ENCODE assay signal across 13 cellular contexts in genomic region chr13:72931311-72931710, GRCh38.
A peak's percentile ranks its signal among the peaks of the same experiment; 100 is the strongest.
DNase-seq lines count a peak whose midpoint lies in the region; ATAC-seq and TF ChIP-seq lines count a peak whose summit lies in the region.
"Had no signal": no experiment of that assay in that cellular context is flagged by ENCODE, and none has a peak within 500 bp of the region (broad histone marks: within the 10 kb centered on the region; RNA-seq: fewer than 3 reads in every experiment).

No MANE protein-coding gene starts in this region.

- H3K4ac ChIP-seq in mesendoderm (ENCODE audit: low read depth, low read length), result no peak overlapping the region

- no TSS peak for BruUV-seq in PC-9 (replicated peaks; lab: Mats Ljungman, UMichigan)

- H4K20me1 ChIP-seq in GM23248 (ENCODE audit: insufficient read depth), result no peaks in the 10 kb centered on the region
- H4K20me1 ChIP-seq in PC-9 (ENCODE audit: insufficient read depth), result no peaks in the 10 kb centered on the region
- H4K20me1 ChIP-seq: BLaER1 treated with 17β-estradiol and CSF1 and Interleukin-3, amounts not matched to agents 10 nM and 100 nM had no signal

- H3K79me1 ChIP-seq in mesendoderm (ENCODE audit: low read length), result no peaks in the 10 kb centered on the region

- H3K4me2 ChIP-seq in GM23248 (ENCODE audit: unreplicated experiment) (no peak overlapping the region), PC-9 (peak overlapping the region; percentile 28; the same call in 1 of the 2 replicates), mesendoderm (ENCODE audit: low read length) (no peak overlapping the region)
- H3K4me2 ChIP-seq: BLaER1 treated with 17β-estradiol and CSF1 and Interleukin-3, amounts not matched to agents 10 nM and 100 nM had no signal

- H3K23ac ChIP-seq in mesendoderm (ENCODE audit: low read length), result no peak overlapping the region

- no peak overlapping the region for H3K27ac ChIP-seq in GM23248
- H3K27ac ChIP-seq in PC-9, result no peak overlapping the region
- H3K27ac ChIP-seq in thoracic aorta, result peak overlapping the region in 1 of 2 donors; percentile 53
- H3K27ac ChIP-seq in mesendoderm (ENCODE audit: low read depth, low read length), result no peak overlapping the region
- H3K27ac ChIP-seq: BLaER1 treated with 17β-estradiol and CSF1 and Interleukin-3, amounts not matched to agents 10 nM and 100 nM had no signal

- H2BK15ac ChIP-seq in mesendoderm (replicated peaks; ENCODE audit: low read depth), result no peak overlapping the region

- no peak overlapping the region for H2AK5ac ChIP-seq in mesendoderm (ENCODE audit: low read length)

- no peak overlapping the region for H4K5ac ChIP-seq in mesendoderm (ENCODE audit: low read length)

- H3K4me1 ChIP-seq in GM23248 (ENCODE audit: insufficient read depth) (no peaks in the 10 kb centered on the region), PC-9 (replicated peaks; ENCODE audit: insufficient read depth) (peaks cover 10% of the 10 kb centered on the region; the same call in 1 of the 2 replicates), thoracic aorta (ENCODE audit: control insufficient read depth in 1 of 2, low read depth in 2 of 2) (peaks cover 0 to 5% of the 10 kb centered on the region in 2 donors), mesendoderm (ENCODE audit: control insufficient read depth, low read depth, low read length) (no peaks in the 10 kb centered on the region)
- H3K4me1 ChIP-seq: BLaER1 treated with 17β-estradiol and CSF1 and Interleukin-3, amounts not matched to agents 10 nM and 100 nM had no signal

- CTCF ChIA-PET in PC-9 (lab: Charles Lee), result interaction anchor here (0.5 kb wide), 1 partner anchor 50 kb away, joined by 4 read pairs; no protein-coding TSS in a partner anchor

- H2BK120ac ChIP-seq in mesendoderm (ENCODE audit: low read depth, low read length), result no peak overlapping the region

- intact Hi-C loops in PC-9 (cut with micrococcal nuclease; ENCODE audit: unreplicated experiment), result no loop called here

- H3K56ac ChIP-seq in mesendoderm (ENCODE audit: low read length), result no peak overlapping the region

- no peak overlapping the region for H2BK5ac ChIP-seq in mesendoderm (ENCODE audit: low read length)

- H3K4me3 ChIP-seq in GM23248 (no peak overlapping the region), PC-9 (no peak overlapping the region), thoracic aorta (peak overlapping the region; percentile 28), mesendoderm (ENCODE audit: low read length) (no peak overlapping the region)
- H3K4me3 ChIP-seq: BLaER1 treated with 17β-estradiol and CSF1 and Interleukin-3, amounts not matched to agents 10 nM and 100 nM had no signal

- H3K9me2 ChIP-seq in GM23248 (ENCODE audit: insufficient read depth) (no peaks in the 10 kb centered on the region), PC-9 (ENCODE audit: insufficient read depth) (no peaks in the 10 kb centered on the region)

- POLR2A ChIA-PET in PC-9 (lab: Charles Lee; ENCODE audit: unreplicated experiment), result interaction anchor here (0.8 kb wide), 1 partner anchor 10 kb away, joined by 4 read pairs; no protein-coding TSS in a partner anchor

- H3K9ac ChIP-seq in GM23248 (no peak overlapping the region), mesendoderm (ENCODE audit: low read length) (no peak overlapping the region)
- H3K9ac ChIP-seq: BLaER1 treated with 17β-estradiol and CSF1 and Interleukin-3, amounts not matched to agents 10 nM and 100 nM had no signal

- H4K8ac ChIP-seq in mesendoderm (ENCODE audit: low read depth, low read length), result no peak overlapping the region

- peak; percentile 37 for ATAC-seq in esophagus mucosa
- ATAC-seq in thoracic aorta (ENCODE audit: insufficient number of reproducible peaks, low FRiP score, low read depth), result no peak

- H3K27me3 ChIP-seq in GM23248 (replicated peaks; ENCODE audit: insufficient read depth), result no peaks in the 10 kb centered on the region
- no peaks in the 10 kb centered on the region for H3K27me3 ChIP-seq in PC-9 (ENCODE audit: insufficient read depth, low read depth)
- H3K27me3 ChIP-seq in thoracic aorta (replicated peaks; ENCODE audit: insufficient read depth), result no peaks in the 10 kb centered on the region
- H3K27me3 ChIP-seq in mesendoderm (ENCODE audit: insufficient read depth, low read length, poor library complexity), result no peaks in the 10 kb centered on the region
- H3K27me3 ChIP-seq: BLaER1 treated with 17β-estradiol and CSF1 and Interleukin-3, amounts not matched to agents 10 nM and 100 nM had no signal

- H3F3A ChIP-seq in GM23248 (ENCODE audit: insufficient read depth), result no peaks in the 10 kb centered on the region
- H3F3A ChIP-seq in PC-9 (ENCODE audit: insufficient read depth, low read depth), result no peaks in the 10 kb centered on the region

- no peak overlapping the region for H3K18ac ChIP-seq in mesendoderm (ENCODE audit: low read length)

- DNase-seq in GM23248 (no peak), PC-9 (no peak), thoracic aorta (ENCODE audit: low spot score) (no peak), NAMALWA (ENCODE audit: low spot score) (no peak), mesendoderm (no peak)
- DNase-seq in central memory CD4-positive, alpha-beta T cell, result no peak
- DNase-seq in activated CD4-positive, alpha-beta T cell treated with anti-CD3 and anti-CD28 coated beads for 48 hours, result no peak
- DNase-seq: ACHN; CD4-positive, CD25-positive, alpha-beta regulatory T cell; DMS53; H7 had no signal

- no peaks in the 10 kb centered on the region for H3K9me3 ChIP-seq in GM23248 (ENCODE audit: low read depth)
- no peaks in the 10 kb centered on the region for H3K9me3 ChIP-seq in PC-9 (ENCODE audit: insufficient read depth, low read depth)
- no peaks in the 10 kb centered on the region for H3K9me3 ChIP-seq in thoracic aorta

- TF ChIP-seq CTCF in PC-9 (conservative IDR thresholded peaks at IDR 0.05) (no peak), thoracic aorta (IDR thresholded peaks at IDR 0.05) (no peak)

- H3K36me3 ChIP-seq in GM23248 (ENCODE audit: low read depth) (0 out of 2 replicates have a peak, but pooled peaks cover 2% of the 10 kb centered on the region), PC-9 (ENCODE audit: low read depth) (0 out of 2 replicates have a peak, but pooled peaks cover 5% of the 10 kb centered on the region), thoracic aorta (peaks cover 3% of the 10 kb centered on the region), mesendoderm (ENCODE audit: control insufficient read depth, insufficient read depth, low read length) (no peaks in the 10 kb centered on the region)

- H3K79me2 ChIP-seq in GM23248 (ENCODE audit: insufficient read depth) (no peaks in the 10 kb centered on the region), PC-9 (ENCODE audit: low read depth) (no peaks in the 10 kb centered on the region), mesendoderm (ENCODE audit: control insufficient read depth, insufficient read depth, low read length) (no peaks in the 10 kb centered on the region)

- H2AFZ ChIP-seq in GM23248 (peak overlapping the region; percentile 41), PC-9 (no peak overlapping the region)

- in situ Hi-C loops in GM23248 (cut with MboI), result no loop called here
